1 cellular context compared by ENCODE assay signal in the genomic region with DNA sequence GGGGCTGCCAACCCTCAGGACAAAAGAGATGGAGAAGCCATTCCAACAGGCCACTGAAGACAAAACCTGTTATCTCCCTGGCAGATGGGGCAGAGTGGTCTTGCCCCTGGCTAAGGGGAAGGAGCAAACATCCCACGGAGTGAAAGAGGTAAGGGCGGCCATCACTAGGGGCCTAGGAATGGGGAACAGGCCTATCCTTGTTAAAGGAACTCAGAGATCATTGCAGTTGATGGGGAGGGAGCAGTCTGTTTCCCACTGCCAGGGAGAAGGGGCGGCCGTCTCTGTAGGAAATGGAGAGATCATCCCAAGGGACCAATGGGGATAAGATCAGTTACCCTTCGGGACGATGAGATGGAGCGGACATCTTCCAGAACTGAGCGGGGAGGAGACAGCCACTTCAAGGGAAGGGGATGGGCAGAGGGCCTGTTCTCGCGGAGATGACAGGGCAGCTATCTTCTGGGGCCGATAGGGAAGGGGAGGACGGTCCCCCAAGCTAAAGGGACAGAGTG.
TF ChIP-seq lines count a peak whose summit lies in the region.

No MANE protein-coding gene starts in this region.

TF ChIP-seq in H1, 55 proteins besides CTCF, POLR2A, EP300 and RAD21:
- 0 out of 2 replicates have a peak, but pooled peaks have one; percentile 10 for TF ChIP-seq PHF8 (conservative IDR thresholded peaks at IDR 0.05; ENCODE audit: low read depth, low read length)
- TF ChIP-seq MAX (IDR thresholded peaks at IDR 0.05): no peak
- peak; percentile 2 for TF ChIP-seq KDM4A (IDR thresholded peaks at IDR 0.05; ENCODE audit: low read depth, low read length, severe bottlenecking)
